Comparison of ENCODE assay signal across 8 cellular contexts in genomic region chr5:115816226-115817042, GRCh38. TPM values are rescaled to one million over a fixed set of nuclear protein-coding genes. Genes with fewer than 3 reads are reported as not detected.
DNase-seq lines count a peak whose midpoint lies in the region; ATAC-seq and TF ChIP-seq lines count a peak whose summit lies in the region.

Gene CDO1, minus strand, starts transcription at chr5:115816659. Its CDS starts 262 bp downstream, at chr5:115816397.

- peak within 1 kb of the TSS in 1 of 2 donors; percentile 30 for H3K4me3 ChIP-seq in CD4-positive, alpha-beta memory T cell (ENCODE audit: low read length in 2 of 2)
- H3K4me3 ChIP-seq in HUES48 (ENCODE audit: low read depth, low read length) (peak within 1 kb of the TSS; percentile 93), fibroblast of the aortic adventitia (ENCODE audit: low read depth, low read length) (peak within 1 kb of the TSS; percentile 74), muscle layer of colon (ENCODE audit: low read depth in 1 of 2, low read length in 2 of 2) (peak within 1 kb of the TSS; percentile 72 to 77), tibial nerve (peak within 1 kb of the TSS; percentile 52 to 64 (median 57))

- POLR2A ChIA-PET in CD4-positive, alpha-beta memory T cell (lab: Charles Lee; ENCODE audit: partially characterized antibody), result no interaction called here

- peaks cover 16% of the 10 kb centered on the region for H3K4me1 ChIP-seq in CD4-positive, alpha-beta memory T cell (ENCODE audit: insufficient read depth, low read length)
- H3K4me1 ChIP-seq in HUES48 (ENCODE audit: control insufficient read depth, insufficient read depth, low read length) (peaks cover 14% of the 10 kb centered on the region), muscle layer of colon (ENCODE audit: insufficient read depth, low read length) (peaks cover 6% of the 10 kb centered on the region), tibial nerve (peaks cover 0 to 20% (median 9%) of the 10 kb centered on the region in 4 donors)

- intact Hi-C loops in CD4-positive, alpha-beta memory T cell (cut with micrococcal nuclease), result no loop called here

- H3K36me3 ChIP-seq in CD4-positive, alpha-beta memory T cell (ENCODE audit: insufficient read depth, low read length), result no peaks in the 10 kb centered on the region
- peaks cover 7% of the 10 kb centered on the region; the same call in 1 of the 2 replicates for H3K36me3 ChIP-seq in HUES48 (ENCODE audit: control insufficient read depth, insufficient read depth, low read length)
- no peaks in the 10 kb centered on the region for H3K36me3 ChIP-seq in muscle layer of colon (ENCODE audit: insufficient read depth, low read length)
- H3K36me3 ChIP-seq in tibial nerve, result peaks cover 0 to 4% (median 0%) of the 10 kb centered on the region in 3 donors

- H3K9me3 Mint-ChIP-seq in CD4-positive, alpha-beta memory T cell, result peaks cover 0 to 2% (median under 1%) of the 10 kb centered on the region in 8 donors

- peak within 1 kb of the TSS; percentile 59 to 79 (median 74) for H3K4me3 Mint-ChIP-seq in CD4-positive, alpha-beta memory T cell

- no peak within 1 kb of the TSS for H3K27ac Mint-ChIP-seq in CD4-positive, alpha-beta memory T cell

- peak in 1 of 2 donors; percentile 86 for TF ChIP-seq EP300 in tibial nerve (IDR thresholded peaks at IDR 0.05)

- no peak within 1 kb of the TSS for H3K27ac ChIP-seq in CD4-positive, alpha-beta memory T cell (ENCODE audit: low read depth, low read length)
- H3K27ac ChIP-seq in HUES48 (ENCODE audit: low read depth, low read length), result no peak within 1 kb of the TSS
- H3K27ac ChIP-seq in muscle layer of colon (ENCODE audit: low read depth, low read length), result peak within 1 kb of the TSS; percentile 19
- peak within 1 kb of the TSS; percentile 68 to 92 (median 74) for H3K27ac ChIP-seq in tibial nerve

- CTCF ChIA-PET in CD4-positive, alpha-beta memory T cell (lab: Charles Lee; ENCODE audit: partially characterized antibody), result no interaction called here

- TF ChIP-seq POLR2A in tibial nerve (IDR thresholded peaks at IDR 0.05), result peak; percentile 33 to 79

- WGBS in tibial nerve, 2 donors, result 1% methylated on average over 46 to 55 of the region's 69 CpGs

- peaks cover 61 to 64% of the 10 kb centered on the region in 2 donors for H3K27me3 Mint-ChIP-seq in CD4-positive, alpha-beta memory T cell

- TF ChIP-seq CTCF in fibroblast of the aortic adventitia (IDR thresholded peaks at IDR 0.05; ENCODE audit: insufficient read depth, low read length) (no peak), tibial nerve (IDR thresholded peaks at IDR 0.05) (no peak)

- H3K9ac ChIP-seq in HUES48 (ENCODE audit: low read depth, low read length) (peak within 1 kb of the TSS; percentile 87), muscle layer of colon (ENCODE audit: low read length) (peak within 1 kb of the TSS; percentile 13)

- H3K4me1 Mint-ChIP-seq in CD4-positive, alpha-beta memory T cell, result peaks cover 5 to 22% (median 9%) of the 10 kb centered on the region in 4 donors

- H3K36me3 Mint-ChIP-seq in CD4-positive, alpha-beta memory T cell, result no peaks in the 10 kb centered on the region

- peaks cover 32% of the 10 kb centered on the region for H3K27me3 ChIP-seq in CD4-positive, alpha-beta memory T cell (ENCODE audit: insufficient read depth, low read length)
- H3K27me3 ChIP-seq in HUES48 (ENCODE audit: control insufficient read depth, insufficient read depth, low read length) (peaks cover 39% of the 10 kb centered on the region), muscle layer of colon (ENCODE audit: control insufficient read depth in 1 of 2, insufficient read depth in 2 of 2, low read length in 2 of 2) (peaks cover 6 to 25% of the 10 kb centered on the region in 2 donors), tibial nerve (peaks cover 0 to 34% of the 10 kb centered on the region in 2 donors)

- DNase-seq in CD4-positive, alpha-beta memory T cell, result peak in 2 of 5 donors; percentile 5 to 14
- peak; percentile 13 for DNase-seq in activated gamma-delta T cell (lab: John Stamatoyannopoulos, UW)
- peak; percentile 69 for DNase-seq in fibroblast of the aortic adventitia (ENCODE audit: low read depth)
- peak; percentile 61 to 81 for DNase-seq in tibial nerve (ENCODE audit: low spot score in 2 of 2)
- DNase-seq in COLO668 (lab: John Stamatoyannopoulos, UW; ENCODE audit: unreplicated experiment), result no peak

- no peaks in the 10 kb centered on the region for H3K9me3 ChIP-seq in CD4-positive, alpha-beta memory T cell (ENCODE audit: control insufficient read depth in 1 of 2, low read length in 2 of 2)
- no peaks in the 10 kb centered on the region for H3K9me3 ChIP-seq in HUES48 (ENCODE audit: control insufficient read depth, insufficient read depth, low read length)
- no peaks in the 10 kb centered on the region for H3K9me3 ChIP-seq in muscle layer of colon (ENCODE audit: low read length)
- H3K9me3 ChIP-seq in tibial nerve, result no peaks in the 10 kb centered on the region

- no peak for ATAC-seq in GM21825 (IDR thresholded peaks at IDR 0.05; ENCODE audit: unreplicated experiment)

RNA-seq across cellular contexts. Expression of gene CDO1, which starts in this region (rescaled TPM):
- total RNA-seq in CD4-positive, alpha-beta memory T cell, result 1 to 10 TPM; 1.1 to 1.4 TPM
- not detected for polyA plus RNA-seq in CD4-positive, alpha-beta memory T cell
- 7.0 and 24.8 TPM in 2 replicates for total RNA-seq in fibroblast of the aortic adventitia (ENCODE audit: low replicate concordance)
- 1,000 to 10,000 TPM in 2 of 4 donors, 100 to 1,000 TPM in 2; 536 to 1,379 (median 988) TPM for total RNA-seq in tibial nerve

Comparison
In these comparisons a context has a peak if more than half of its experiments do, and no peak if none do; other contexts are left out.
1. RNA of gene CDO1 (total RNA-seq): 536 to 1,379 TPM in tibial nerve; 7.0 to 24.8 TPM in fibroblast of the aortic adventitia and 1.1 to 1.4 TPM in CD4-positive, alpha-beta memory T cell; every median in the first group is over 10 times any median in the second.
2. H3K27ac ChIP-seq: peak in muscle layer of colon (single experiment) and tibial nerve (4 of 4); none in CD4-positive, alpha-beta memory T cell (single experiment) and HUES48 (single experiment).